ENCODE assay signal across 24 cellular contexts in the genomic region with DNA sequence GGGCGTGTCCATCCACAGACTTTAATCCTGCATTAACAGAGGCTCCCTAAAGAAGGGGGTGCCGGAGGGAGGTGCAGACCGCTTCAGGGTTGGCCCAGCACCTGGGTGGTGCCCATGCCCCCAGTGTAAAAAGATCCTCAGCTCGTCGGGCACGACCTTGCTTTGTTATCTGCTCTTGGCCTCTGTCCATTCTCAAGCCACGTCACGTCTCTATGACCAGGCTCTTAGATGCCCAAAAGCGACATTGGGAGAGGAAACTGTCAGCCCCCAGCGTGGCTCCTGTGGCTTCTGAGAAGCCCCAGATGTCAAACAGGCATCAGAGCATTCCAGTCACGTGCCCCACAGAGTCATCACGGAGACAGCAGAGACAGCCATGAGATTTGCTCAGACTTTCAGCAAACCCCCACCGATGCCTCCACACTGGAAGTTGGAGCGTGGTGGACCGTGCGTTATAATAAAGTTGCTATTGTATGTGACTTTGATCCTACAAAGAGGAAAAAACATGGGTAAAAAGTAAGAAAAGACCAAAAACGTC.
"Had no signal": no experiment of that assay in that cellular context is flagged by ENCODE, and none has a peak within 500 bp of the region (broad histone marks: within the 10 kb centered on the region; RNA-seq: fewer than 3 reads in every experiment).

No MANE protein-coding gene starts in this region.

- H2AFZ ChIP-seq: parathyroid adenoma had no signal

- H3K4me3 ChIP-seq: esophagus squamous epithelium, lung, right lobe of liver, suprapubic skin, transverse colon, upper lobe of right lung, uterus had no signal

- H3K36me3 ChIP-seq: esophagus squamous epithelium, neutrophil, right lobe of liver, suprapubic skin, transverse colon, upper lobe of right lung, uterus had no signal

- H3K27me3 ChIP-seq: right lobe of liver, transverse colon, upper lobe of right lung, uterus had no signal

- H3K9ac ChIP-seq: parathyroid adenoma had no signal

- H3K9me3 ChIP-seq: esophagus squamous epithelium, neutrophil, right lobe of liver, suprapubic skin, transverse colon, upper lobe of right lung, uterus had no signal

- H3K4me1 ChIP-seq: esophagus squamous epithelium, right lobe of liver, suprapubic skin, transverse colon, upper lobe of right lung, uterus had no signal

- H3K79me2 ChIP-seq: parathyroid adenoma had no signal

- ATAC-seq: effector memory CD8-positive, alpha-beta T cell; left colon; natural killer cell; right lobe of liver; upper lobe of right lung had no signal

- DNase-seq: cortex of kidney; effector memory CD8-positive, alpha-beta T cell; erythroblast; esophagus squamous epithelium; foreskin melanocyte; hypothalamus; immature natural killer cell; islet precursor cell; kidney glomerular epithelial cell; left colon; natural killer cell; right lobe of liver; small intestine; stimulated activated CD4-positive, alpha-beta T cell treated with anti-CD3 and anti-CD28 coated beads, Interleukin-15, amount 100 ng/mL, for 24 hours; stimulated activated CD4-positive, alpha-beta T cell treated with anti-CD3 and anti-CD28 coated beads, Interleukin-2, amount 100 ng/mL, for 48 hours; stimulated activated naive CD4-positive, alpha-beta T cell; stimulated activated naive CD8-positive, alpha-beta T cell treated with anti-CD3 and anti-CD28 coated beads, Interleukin-15, amount 100 ng/mL, for 72 hours; transverse colon; upper lobe of right lung; uterus had no signal

- H3K27ac ChIP-seq: esophagus squamous epithelium, neutrophil, parathyroid adenoma, right lobe of liver, suprapubic skin, transverse colon, upper lobe of right lung, uterus had no signal
